Comparison of ENCODE assay signal across 9 cellular contexts in the genomic region with DNA sequence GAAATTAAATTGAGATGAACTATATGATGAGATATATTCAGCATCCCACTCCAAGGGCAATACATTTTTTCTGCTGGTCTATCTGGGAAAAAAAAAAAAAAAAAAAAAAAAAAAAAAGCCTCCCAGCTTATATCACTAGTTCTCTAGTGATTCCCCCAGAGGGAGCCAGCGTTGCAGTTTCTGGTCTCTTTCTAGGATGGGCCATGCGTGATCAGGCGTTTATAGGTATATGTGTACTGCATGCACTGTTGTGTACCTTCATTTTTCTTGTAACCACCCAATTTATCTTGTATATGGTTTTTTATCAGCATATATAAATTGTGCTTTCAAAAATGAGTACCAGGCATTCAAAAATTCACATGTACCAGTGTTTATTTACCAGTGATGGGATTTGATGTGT. TPM values are rescaled to one million over a fixed set of nuclear protein-coding genes. Genes with fewer than 3 reads are reported as not detected.
DNase-seq lines count a peak whose midpoint lies in the region; ATAC-seq, FAIRE-seq and TF ChIP-seq lines count a peak whose summit lies in the region.
"Had no signal": no experiment of that assay in that cellular context is flagged by ENCODE, and none has a peak within 500 bp of the region (broad histone marks: within the 10 kb centered on the region; RNA-seq: fewer than 3 reads in every experiment).

No MANE protein-coding gene starts in this region.

- H4K20me1 ChIP-seq in smooth muscle cell (ENCODE audit: low read depth): no peaks in the 10 kb centered on the region

- intact Hi-C loops in left ventricle myocardium inferior (cut with micrococcal nuclease): no loop called here
- intact Hi-C loops in heart left ventricle (cut with DNase I): loop anchor here in 1 of 10 donors (10.0 kb wide), 1 partner anchor 46 kb away; no protein-coding TSS in a partner anchor

- peaks cover 50% of the 10 kb centered on the region for H3K27me3 ChIP-seq in left ventricle myocardium inferior (ENCODE audit: low read depth)
- peaks cover 0 to 12% (median 0%) of the 10 kb centered on the region in 9 donors for H3K27me3 ChIP-seq in heart left ventricle
- no peaks in the 10 kb centered on the region for H3K27me3 ChIP-seq in MG63
- peaks cover 16% of the 10 kb centered on the region for H3K27me3 ChIP-seq in smooth muscle cell (ENCODE audit: low read depth)
- no peaks in the 10 kb centered on the region for H3K27me3 ChIP-seq in small intestine (ENCODE audit: control insufficient read depth in 2 of 2, insufficient read depth in 2 of 2, low read length in 2 of 2)

- H3K9me3 ChIP-seq in left ventricle myocardium inferior (replicated peaks) (no peaks in the 10 kb centered on the region), heart left ventricle (no peaks in the 10 kb centered on the region), MG63 (no peaks in the 10 kb centered on the region), smooth muscle cell (replicated peaks; ENCODE audit: low read depth) (no peaks in the 10 kb centered on the region), small intestine (ENCODE audit: control insufficient read depth, low read depth) (no peaks in the 10 kb centered on the region)

- ATAC-seq in heart left ventricle (no peak), HG03354 (IDR thresholded peaks at IDR 0.05; ENCODE audit: poor library complexity, severe bottlenecking, unreplicated experiment) (no peak), GM19452 (IDR thresholded peaks at IDR 0.05; ENCODE audit: unreplicated experiment) (no peak)

- 21 to 33% (median 26%) methylated on average over 3 of the region's 3 CpGs for WGBS in heart left ventricle, 4 donors
- 31% methylated on average over 3 of the region's 3 CpGs for WGBS in smooth muscle cell (ENCODE audit: low lambda C conversion rate)
- 19 to 42% (median 21%) methylated on average over 3 of the region's 3 CpGs for WGBS in small intestine, 3 donors

- no peaks in the 10 kb centered on the region for H3K4me1 ChIP-seq in left ventricle myocardium inferior
- H3K4me1 ChIP-seq in heart left ventricle: no peaks in the 10 kb centered on the region
- H3K4me1 ChIP-seq in smooth muscle cell (ENCODE audit: low read depth): no peaks in the 10 kb centered on the region
- H3K4me1 ChIP-seq in small intestine (ENCODE audit: control insufficient read depth in 2 of 2, insufficient read depth in 1 of 2, low read depth in 1 of 2, low read length in 1 of 2): no peaks in the 10 kb centered on the region

- H3K79me2 ChIP-seq in smooth muscle cell (ENCODE audit: low read depth): no peaks in the 10 kb centered on the region

- H3K9ac ChIP-seq in smooth muscle cell (ENCODE audit: low read depth): no peak overlapping the region

- FAIRE-seq in small intestine (lab: Jason Lieb, UNC): no peak

- H3K27ac ChIP-seq in left ventricle myocardium inferior (replicated peaks) (no peak overlapping the region), heart left ventricle (no peak overlapping the region), smooth muscle cell (ENCODE audit: low read depth) (no peak overlapping the region), small intestine (ENCODE audit: low read depth in 1 of 2, low read length in 1 of 2) (no peak overlapping the region)

- H2AFZ ChIP-seq in smooth muscle cell (ENCODE audit: low read depth): no peak overlapping the region

- peak; percentile 21 for TF ChIP-seq CTCF in left ventricle myocardium inferior (IDR thresholded peaks at IDR 0.05; ENCODE audit: borderline replicate concordance)
- peak in 4 of 12 donors; percentile 6 to 20 (median 10) for TF ChIP-seq CTCF in heart left ventricle (IDR thresholded peaks at IDR 0.05)
- peak; percentile 20 for TF ChIP-seq CTCF in smooth muscle cell (IDR thresholded peaks at IDR 0.05; ENCODE audit: borderline replicate concordance, insufficient read depth, poor library complexity, severe bottlenecking)

- no peak overlapping the region for H3K4me3 ChIP-seq in left ventricle myocardium inferior
- no peak overlapping the region for H3K4me3 ChIP-seq in heart left ventricle
- H3K4me3 ChIP-seq in MG63: no peak overlapping the region
- H3K4me3 ChIP-seq in smooth muscle cell: no peak overlapping the region
- H3K4me3 ChIP-seq in small intestine (ENCODE audit: low read depth in 1 of 2, low read length in 2 of 2): no peak overlapping the region

- TF ChIP-seq POLR2A in heart left ventricle (IDR thresholded peaks at IDR 0.05): no peak

- no peaks in the 10 kb centered on the region for H3K36me3 ChIP-seq in left ventricle myocardium inferior
- H3K36me3 ChIP-seq in heart left ventricle: no peaks in the 10 kb centered on the region
- H3K36me3 ChIP-seq in MG63: no peaks in the 10 kb centered on the region
- no peaks in the 10 kb centered on the region for H3K36me3 ChIP-seq in smooth muscle cell (ENCODE audit: low read depth)
- no peaks in the 10 kb centered on the region for H3K36me3 ChIP-seq in small intestine (ENCODE audit: control insufficient read depth in 2 of 2, insufficient read depth in 2 of 2, low read length in 2 of 2)

- H3F3A ChIP-seq in smooth muscle cell (ENCODE audit: low read depth): no peaks in the 10 kb centered on the region

- no peak overlapping the region for H3K4me2 ChIP-seq in smooth muscle cell

- DNase-seq in left ventricle myocardium inferior (no peak), heart left ventricle (no peak), MG63 (peak; percentile 41), amniotic epithelial cell (ENCODE audit: low read depth) (peak; percentile 1), smooth muscle cell (lab: John Stamatoyannopoulos, UW; ENCODE audit: unreplicated experiment) (no peak), small intestine (no peak)

RNA-seq across cellular contexts. Expression of gene DCDC2C, which starts 35.1 kb away (rescaled TPM):
- total RNA-seq in left ventricle myocardium inferior (not detected), heart left ventricle (not detected), smooth muscle cell (not detected in 2 replicates)
- polyA plus RNA-seq in heart left ventricle (not detected), smooth muscle cell (not detected in 2 replicates), small intestine (not detected)
- not detected in 2 replicates for total RNA-seq in MG63 (2014; rRNA removed; shearing (Covaris generic); ENCODE audit: low replicate concordance)
- total RNA-seq: subcutaneous adipose tissue had no signal

Comparison
In these comparisons a context has a peak if more than half of its experiments do, and no peak if none do; other contexts are left out.
1. DNase-seq: peak in MG63 (single experiment) and amniotic epithelial cell (single experiment); none in left ventricle myocardium inferior (single experiment), heart left ventricle (0 of 5), smooth muscle cell (single experiment) and small intestine (single experiment).